8 cellular contexts compared by ENCODE assay signal in genomic region chr2:197269173-197269572, GRCh38. TPM values are rescaled to one million over a fixed set of nuclear protein-coding genes. Genes with fewer than 3 reads are reported as not detected.
DNase-seq lines count a peak whose midpoint lies in the region; ATAC-seq and TF ChIP-seq lines count a peak whose summit lies in the region.

No MANE protein-coding gene starts in this region.

- peak overlapping the region; percentile 30 for H3K27ac ChIP-seq in CD8-positive, alpha-beta T cell (ENCODE audit: low read depth, low read length)
- no peak overlapping the region for H3K27ac ChIP-seq in adrenal gland

- peak; percentile 35 for ATAC-seq in CD8-positive, alpha-beta T cell
- peak; percentile 69 for ATAC-seq in GM18870 (IDR thresholded peaks at IDR 0.05; ENCODE audit: unreplicated experiment)
- ATAC-seq in GM21367 (IDR thresholded peaks at IDR 0.05; ENCODE audit: unreplicated experiment) = no peak

- peak overlapping the region; percentile 21 for H3K4me3 Mint-ChIP-seq in CD8-positive, alpha-beta T cell

- peaks cover 95% of the 10 kb centered on the region for H3K4me1 Mint-ChIP-seq in CD8-positive, alpha-beta T cell (ENCODE audit: low read depth)

- intact Hi-C loops in CD8-positive, alpha-beta T cell (cut with DNase I, micrococcal nuclease) = loop anchor here (2.0 kb wide), 2 partner anchors 14 to 18 kb away; no protein-coding TSS in a partner anchor
- intact Hi-C loops in adrenal gland (cut with DNase I) = no loop called here

- H3K4me3 ChIP-seq in CD8-positive, alpha-beta T cell (ENCODE audit: low read depth, low read length) = no peak overlapping the region
- H3K4me3 ChIP-seq in fibroblast of pulmonary artery (replicated peaks; ENCODE audit: low read depth, low read length) = no peak overlapping the region
- no peak overlapping the region for H3K4me3 ChIP-seq in adrenal gland

- no peak for TF ChIP-seq CTCF in CD8-positive, alpha-beta T cell (IDR thresholded peaks at IDR 0.05)
- no peak for TF ChIP-seq CTCF in fibroblast of pulmonary artery (IDR thresholded peaks at IDR 0.05; ENCODE audit: low read length, missing control alignments)
- TF ChIP-seq CTCF in adrenal gland (IDR thresholded peaks at IDR 0.05) = no peak

- POLR2A ChIA-PET in CD8-positive, alpha-beta T cell (lab: Charles Lee) = interaction anchor here (1.0 to 5.6 kb wide), 5 partner anchors 13 to 231 kb away, joined by 3 to 34 read pairs (median 4); partner anchors contain the start of genes ANKRD44, HSPD1 and HSPE1

- TF ChIP-seq POLR2A in adrenal gland (IDR thresholded peaks at IDR 0.05) = no peak

- no peaks in the 10 kb centered on the region for H3K27me3 Mint-ChIP-seq in CD8-positive, alpha-beta T cell (ENCODE audit: low read depth)

- H3K27me3 ChIP-seq in CD8-positive, alpha-beta T cell (ENCODE audit: insufficient read depth, low read length) = no peaks in the 10 kb centered on the region
- H3K27me3 ChIP-seq in adrenal gland = no peaks in the 10 kb centered on the region

- H3K36me3 ChIP-seq in CD8-positive, alpha-beta T cell (ENCODE audit: insufficient read depth, low read length) = no peaks in the 10 kb centered on the region
- H3K36me3 ChIP-seq in adrenal gland (replicated peaks in 1 of 2) = no peaks in the 10 kb centered on the region

- no peaks in the 10 kb centered on the region for H3K9me3 Mint-ChIP-seq in CD8-positive, alpha-beta T cell

- WGBS in adrenal gland, 4 donors = 36 to 40% (median 37%) methylated on average over 4 of the region's 4 CpGs

- CTCF ChIA-PET in CD8-positive, alpha-beta T cell (lab: Charles Lee) = interaction anchor here (0.8 to 2.9 kb wide), 6 partner anchors 10 to 156 kb away, joined by 3 to 8 read pairs (median 4); no protein-coding TSS in a partner anchor

- peaks cover 16% of the 10 kb centered on the region for H3K36me3 Mint-ChIP-seq in CD8-positive, alpha-beta T cell

- peaks cover 89% of the 10 kb centered on the region for H3K4me1 ChIP-seq in CD8-positive, alpha-beta T cell (ENCODE audit: insufficient read depth, low read length)
- H3K4me1 ChIP-seq in adrenal gland (replicated peaks in 1 of 2) = peaks cover 5 to 38% of the 10 kb centered on the region in 2 donors

- H3K27ac Mint-ChIP-seq in CD8-positive, alpha-beta T cell = peak overlapping the region; percentile 89

- H3K9me3 ChIP-seq in CD8-positive, alpha-beta T cell (ENCODE audit: low read length) = no peaks in the 10 kb centered on the region
- no peaks in the 10 kb centered on the region for H3K9me3 ChIP-seq in adrenal gland (replicated peaks in 1 of 3)

- DNase-seq in CD8-positive, alpha-beta T cell = peak in 1 of 7 experiments; percentile 32
- DNase-seq in LHCN-M2 (ENCODE audit: low read depth) = peak; percentile 69
- DNase-seq in fibroblast of pulmonary artery (ENCODE audit: low read depth) = peak; percentile 64
- no peak for DNase-seq in adrenal gland
- DNase-seq in occipital lobe (lab: John Stamatoyannopoulos, UW) = no peak
- no peak for DNase-seq in stimulated activated CD4-positive, alpha-beta T cell treated with anti-CD3 and anti-CD28 coated beads, Interleukin-2, amount 100 ng/mL, for 24 hours

RNA-seq across cellular contexts. Expression of gene ANKRD44, which starts 41.4 kb away (rescaled TPM):
- total RNA-seq in CD8-positive, alpha-beta T cell = 100 to 1,000 TPM; 113 to 115 TPM
- total RNA-seq in LHCN-M2 (2014; rRNA removed) (3.0 and 4.0 TPM in 2 replicates), adrenal gland (10 to 100 TPM; 12.9 to 40.2 (median 28.3) TPM), occipital lobe (170 TPM)
- 4.4 TPM for polyA plus RNA-seq in LHCN-M2 (2012)
- polyA plus RNA-seq in adrenal gland = 10 to 100 TPM in 1 of 3 donors, 1 to 10 TPM in 2; 3.8 to 19.1 (median 5.0) TPM

Comparison
In these comparisons a context has a peak if more than half of its experiments do, and no peak if none do; other contexts are left out.
1. DNase-seq: peak in LHCN-M2 (single experiment) and fibroblast of pulmonary artery (single experiment); none in adrenal gland (0 of 7), occipital lobe (single experiment) and stimulated activated CD4-positive, alpha-beta T cell treated with anti-CD3 and anti-CD28 coated beads, Interleukin-2, amount 100 ng/mL, for 24 hours (0 of 2).
2. intact Hi-C loops: an anchor here in CD8-positive, alpha-beta T cell (2.0 kb wide); none called in adrenal gland.